ENCODE assay signal across 15 cellular contexts in genomic region chr11:73889019-73889418, GRCh38. TPM values are rescaled to one million over a fixed set of nuclear protein-coding genes. Genes with fewer than 3 reads are reported as not detected.
DNase-seq lines count a peak whose midpoint lies in the region; ATAC-seq and TF ChIP-seq lines count a peak whose summit lies in the region.
"Had no signal": no experiment of that assay in that cellular context is flagged by ENCODE, and none has a peak within 500 bp of the region (broad histone marks: within the 10 kb centered on the region; RNA-seq: fewer than 3 reads in every experiment).

No MANE protein-coding gene starts in this region.

- DNase-seq in activated T-cell treated with anti-CD3 and anti-CD28 coated beads, Interleukin-2, amount 50 U/mL, for 24 hours: no peak
- DNase-seq in activated T-cell treated with anti-CD3 and anti-CD28 coated beads for 4 hours (no peak), OCI-M1 (lab: John Stamatoyannopoulos, UW) (peak; percentile 68), dorsolateral prefrontal cortex (no peak), putamen (ENCODE audit: low spot score) (peak; percentile 72), globus pallidus (ENCODE audit: low spot score) (no peak), nephron progenitor cell (no peak)
- DNase-seq: ACHN; activated CD4-positive, alpha-beta T cell treated with anti-CD3 and anti-CD28 coated beads for 1 hour; GDM1; HFFc6; KBM-7; NCI-H2029 had no signal

- H3K4me3 ChIP-seq in dorsolateral prefrontal cortex: no peak overlapping the region
- H3K4me3 ChIP-seq: prostate gland had no signal

- no peaks in the 10 kb centered on the region for H3K27me3 ChIP-seq in dorsolateral prefrontal cortex

- no peaks in the 10 kb centered on the region for H3K9me3 Mint-ChIP-seq in activated T-cell treated with anti-CD3 and anti-CD28 coated beads, Interleukin-2, amount 50 U/mL, for 24 hours
- peaks cover 3% of the 10 kb centered on the region for H3K9me3 Mint-ChIP-seq in nephron progenitor cell
- H3K9me3 Mint-ChIP-seq: HFFc6 had no signal

- H3K4me3 Mint-ChIP-seq in activated T-cell treated with anti-CD3 and anti-CD28 coated beads, Interleukin-2, amount 50 U/mL, for 24 hours: no peak overlapping the region
- no peak overlapping the region for H3K4me3 Mint-ChIP-seq in nephron progenitor cell
- H3K4me3 Mint-ChIP-seq: HFFc6 had no signal

- no peak for TF ChIP-seq CTCF in dorsolateral prefrontal cortex (IDR thresholded peaks at IDR 0.05 in 54 of 56, conservative IDR thresholded peaks at IDR 0.05 in 2 of 56; ENCODE audit: low read depth in 1 of 56, partially characterized antibody in 56 of 56)
- no peak for TF ChIP-seq CTCF in nephron progenitor cell (IDR thresholded peaks at IDR 0.05)

- peaks cover 67% of the 10 kb centered on the region for H3K36me3 Mint-ChIP-seq in activated T-cell treated with anti-CD3 and anti-CD28 coated beads, Interleukin-2, amount 50 U/mL, for 24 hours (ENCODE audit: low read depth)
- H3K36me3 Mint-ChIP-seq in nephron progenitor cell (ENCODE audit: low read depth): peaks cover 58% of the 10 kb centered on the region

- H3K27ac ChIP-seq in dorsolateral prefrontal cortex: peak overlapping the region in 37 of 59 donors; percentile 0 to 68 (median 25)
- H3K27ac ChIP-seq: prostate gland had no signal

- H3K27me3 Mint-ChIP-seq in activated T-cell treated with anti-CD3 and anti-CD28 coated beads, Interleukin-2, amount 50 U/mL, for 24 hours: no peaks in the 10 kb centered on the region
- no peaks in the 10 kb centered on the region for H3K27me3 Mint-ChIP-seq in nephron progenitor cell (ENCODE audit: low read depth, poor library complexity)

- H3K27ac Mint-ChIP-seq in activated T-cell treated with anti-CD3 and anti-CD28 coated beads, Interleukin-2, amount 50 U/mL, for 24 hours: peak overlapping the region; percentile 13
- no peak overlapping the region for H3K27ac Mint-ChIP-seq in nephron progenitor cell
- H3K27ac Mint-ChIP-seq: HFFc6 had no signal

- ATAC-seq in HG02678 (IDR thresholded peaks at IDR 0.05; ENCODE audit: unreplicated experiment): no peak

- intact Hi-C loops in dorsolateral prefrontal cortex (cut with DNase I): loop anchor here in 1 of 2 donors (10.0 kb wide), 1 partner anchor 174 kb away; no protein-coding TSS in a partner anchor

- H3K4me1 Mint-ChIP-seq in activated T-cell treated with anti-CD3 and anti-CD28 coated beads, Interleukin-2, amount 50 U/mL, for 24 hours (ENCODE audit: low read depth): peaks cover 14% of the 10 kb centered on the region
- peaks cover 5% of the 10 kb centered on the region for H3K4me1 Mint-ChIP-seq in nephron progenitor cell

RNA-seq across cellular contexts. Expression of gene PAAF1, which starts 12.2 kb away (rescaled TPM):
- 10 to 100 TPM; 27.3 to 94.7 (median 55.4) TPM for total RNA-seq in dorsolateral prefrontal cortex

RNA-seq across cellular contexts. Expression of gene COA4, which starts 12.4 kb away (rescaled TPM):
- 10 to 100 TPM; 20.8 to 58.4 (median 35.4) TPM for total RNA-seq in dorsolateral prefrontal cortex

Comparison
In these comparisons a context has a peak if more than half of its experiments do, and no peak if none do; other contexts are left out.
1. DNase-seq: peak in OCI-M1 (single experiment) and putamen (single experiment); none in activated T-cell treated with anti-CD3 and anti-CD28 coated beads, Interleukin-2, amount 50 U/mL, for 24 hours (single experiment), activated T-cell treated with anti-CD3 and anti-CD28 coated beads for 4 hours (single experiment), dorsolateral prefrontal cortex (0 of 10), globus pallidus (single experiment) and nephron progenitor cell (single experiment).